ENCODE assay signal across 1 cellular context in the genomic region with DNA sequence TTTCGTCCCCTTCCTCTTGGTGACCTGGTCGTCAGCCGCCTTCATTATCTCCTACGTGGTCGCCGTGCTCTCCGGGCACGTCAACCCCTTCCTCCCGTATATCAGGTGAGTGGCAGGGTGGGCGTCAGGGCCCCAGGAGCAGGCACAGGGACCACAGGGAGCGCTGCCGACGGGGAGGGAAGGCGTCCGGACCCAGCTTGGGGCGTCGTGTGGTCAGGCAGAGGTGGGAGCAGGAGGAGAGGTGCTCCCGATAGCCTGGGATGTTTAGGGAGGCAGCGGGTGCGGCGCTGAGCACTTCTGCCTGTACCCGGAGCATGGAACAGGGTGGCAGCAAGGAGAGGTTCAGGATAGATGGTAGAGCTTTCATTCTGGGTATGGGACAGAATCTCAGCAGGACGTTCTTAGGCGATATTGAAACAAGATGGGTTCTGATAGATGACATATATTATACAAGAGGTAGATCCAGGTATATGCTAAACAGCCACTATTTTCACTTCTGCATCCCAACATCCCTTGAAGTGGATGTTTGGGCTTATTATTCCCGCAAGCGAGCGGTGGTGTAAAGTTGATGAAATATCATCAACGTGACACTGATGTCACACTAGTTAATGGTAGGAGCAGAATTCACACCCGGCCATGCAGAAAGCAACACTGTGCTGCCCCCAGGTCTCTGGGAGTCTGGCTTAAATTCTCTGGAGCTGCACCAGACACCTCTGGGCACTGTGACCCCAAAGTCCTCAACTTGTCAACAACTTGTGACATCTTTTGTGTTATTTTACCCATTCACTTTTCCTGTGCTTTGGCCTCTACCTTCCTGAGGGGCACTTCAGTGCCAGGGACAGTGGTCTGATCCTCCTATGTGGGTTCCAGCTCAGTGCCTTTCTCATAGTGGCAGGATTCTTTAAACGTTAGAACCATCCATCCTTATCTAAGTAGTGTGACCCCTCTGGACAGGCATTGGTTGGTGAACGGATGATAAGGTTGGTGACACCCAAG.
TF ChIP-seq lines count a peak whose summit lies in the region.

No MANE protein-coding gene starts in this region.

TF ChIP-seq in HepG2, 621 proteins besides CTCF, POLR2A, EP300 and RAD21 (continues in another document):
- TF ChIP-seq, protein P1, sequence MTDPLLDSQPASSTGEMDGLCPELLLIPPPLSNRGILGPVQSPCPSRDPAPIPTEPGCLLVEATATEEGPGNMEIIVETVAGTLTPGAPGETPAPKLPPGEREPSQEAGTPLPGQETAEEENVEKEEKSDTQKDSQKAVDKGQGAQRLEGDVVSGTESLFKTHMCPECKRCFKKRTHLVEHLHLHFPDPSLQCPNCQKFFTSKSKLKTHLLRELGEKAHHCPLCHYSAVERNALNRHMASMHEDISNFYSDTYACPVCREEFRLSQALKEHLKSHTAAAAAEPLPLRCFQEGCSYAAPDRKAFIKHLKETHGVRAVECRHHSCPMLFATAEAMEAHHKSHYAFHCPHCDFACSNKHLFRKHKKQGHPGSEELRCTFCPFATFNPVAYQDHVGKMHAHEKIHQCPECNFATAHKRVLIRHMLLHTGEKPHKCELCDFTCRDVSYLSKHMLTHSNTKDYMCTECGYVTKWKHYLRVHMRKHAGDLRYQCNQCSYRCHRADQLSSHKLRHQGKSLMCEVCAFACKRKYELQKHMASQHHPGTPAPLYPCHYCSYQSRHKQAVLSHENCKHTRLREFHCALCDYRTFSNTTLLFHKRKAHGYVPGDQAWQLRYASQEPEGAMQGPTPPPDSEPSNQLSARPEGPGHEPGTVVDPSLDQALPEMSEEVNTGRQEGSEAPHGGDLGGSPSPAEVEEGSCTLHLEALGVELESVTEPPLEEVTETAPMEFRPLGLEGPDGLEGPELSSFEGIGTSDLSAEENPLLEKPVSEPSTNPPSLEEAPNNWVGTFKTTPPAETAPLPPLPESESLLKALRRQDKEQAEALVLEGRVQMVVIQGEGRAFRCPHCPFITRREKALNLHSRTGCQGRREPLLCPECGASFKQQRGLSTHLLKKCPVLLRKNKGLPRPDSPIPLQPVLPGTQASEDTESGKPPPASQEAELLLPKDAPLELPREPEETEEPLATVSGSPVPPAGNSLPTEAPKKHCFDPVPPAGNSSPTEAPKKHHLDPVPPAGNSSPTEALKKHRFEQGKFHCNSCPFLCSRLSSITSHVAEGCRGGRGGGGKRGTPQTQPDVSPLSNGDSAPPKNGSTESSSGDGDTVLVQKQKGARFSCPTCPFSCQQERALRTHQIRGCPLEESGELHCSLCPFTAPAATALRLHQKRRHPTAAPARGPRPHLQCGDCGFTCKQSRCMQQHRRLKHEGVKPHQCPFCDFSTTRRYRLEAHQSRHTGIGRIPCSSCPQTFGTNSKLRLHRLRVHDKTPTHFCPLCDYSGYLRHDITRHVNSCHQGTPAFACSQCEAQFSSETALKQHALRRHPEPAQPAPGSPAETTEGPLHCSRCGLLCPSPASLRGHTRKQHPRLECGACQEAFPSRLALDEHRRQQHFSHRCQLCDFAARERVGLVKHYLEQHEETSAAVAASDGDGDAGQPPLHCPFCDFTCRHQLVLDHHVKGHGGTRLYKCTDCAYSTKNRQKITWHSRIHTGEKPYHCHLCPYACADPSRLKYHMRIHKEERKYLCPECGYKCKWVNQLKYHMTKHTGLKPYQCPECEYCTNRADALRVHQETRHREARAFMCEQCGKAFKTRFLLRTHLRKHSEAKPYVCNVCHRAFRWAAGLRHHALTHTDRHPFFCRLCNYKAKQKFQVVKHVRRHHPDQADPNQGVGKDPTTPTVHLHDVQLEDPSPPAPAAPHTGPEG (CRISPR knock-in tag; IDR thresholded peaks at IDR 0.05): no peak
- TF ChIP-seq, protein P2, sequence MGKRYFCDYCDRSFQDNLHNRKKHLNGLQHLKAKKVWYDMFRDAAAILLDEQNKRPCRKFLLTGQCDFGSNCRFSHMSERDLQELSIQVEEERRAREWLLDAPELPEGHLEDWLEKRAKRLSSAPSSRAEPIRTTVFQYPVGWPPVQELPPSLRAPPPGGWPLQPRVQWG (CRISPR knock-in tag; IDR thresholded peaks at IDR 0.05; ENCODE audit: borderline replicate concordance, low read depth): no peak
- TF ChIP-seq, protein P3, sequence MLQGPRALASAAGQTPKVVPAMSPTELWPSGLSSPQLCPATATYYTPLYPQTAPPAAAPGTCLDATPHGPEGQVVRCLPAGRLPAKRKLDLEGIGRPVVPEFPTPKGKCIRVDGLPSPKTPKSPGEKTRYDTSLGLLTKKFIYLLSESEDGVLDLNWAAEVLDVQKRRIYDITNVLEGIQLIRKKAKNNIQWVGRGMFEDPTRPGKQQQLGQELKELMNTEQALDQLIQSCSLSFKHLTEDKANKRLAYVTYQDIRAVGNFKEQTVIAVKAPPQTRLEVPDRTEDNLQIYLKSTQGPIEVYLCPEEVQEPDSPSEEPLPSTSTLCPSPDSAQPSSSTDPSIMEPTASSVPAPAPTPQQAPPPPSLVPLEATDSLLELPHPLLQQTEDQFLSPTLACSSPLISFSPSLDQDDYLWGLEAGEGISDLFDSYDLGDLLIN (CRISPR knock-in tag; IDR thresholded peaks at IDR 0.05; ENCODE audit: borderline replicate concordance): no peak
- no peak for TF ChIP-seq RNF2 (conservative IDR thresholded peaks at IDR 0.05; ENCODE audit: low read depth)
- TF ChIP-seq, protein P4, sequence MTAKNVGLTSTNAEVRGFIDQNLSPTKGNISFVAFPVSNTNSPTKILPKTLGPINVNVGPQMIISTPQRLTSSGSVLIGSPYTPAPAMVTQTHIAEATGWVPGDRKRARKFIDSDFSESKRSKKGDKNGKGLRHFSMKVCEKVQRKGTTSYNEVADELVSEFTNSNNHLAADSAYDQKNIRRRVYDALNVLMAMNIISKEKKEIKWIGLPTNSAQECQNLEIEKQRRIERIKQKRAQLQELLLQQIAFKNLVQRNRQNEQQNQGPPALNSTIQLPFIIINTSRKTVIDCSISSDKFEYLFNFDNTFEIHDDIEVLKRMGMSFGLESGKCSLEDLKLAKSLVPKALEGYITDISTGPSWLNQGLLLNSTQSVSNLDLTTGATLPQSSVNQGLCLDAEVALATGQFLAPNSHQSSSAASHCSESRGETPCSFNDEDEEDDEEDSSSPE (CRISPR knock-in tag; IDR thresholded peaks at IDR 0.05): no peak
- TF ChIP-seq, protein P5, sequence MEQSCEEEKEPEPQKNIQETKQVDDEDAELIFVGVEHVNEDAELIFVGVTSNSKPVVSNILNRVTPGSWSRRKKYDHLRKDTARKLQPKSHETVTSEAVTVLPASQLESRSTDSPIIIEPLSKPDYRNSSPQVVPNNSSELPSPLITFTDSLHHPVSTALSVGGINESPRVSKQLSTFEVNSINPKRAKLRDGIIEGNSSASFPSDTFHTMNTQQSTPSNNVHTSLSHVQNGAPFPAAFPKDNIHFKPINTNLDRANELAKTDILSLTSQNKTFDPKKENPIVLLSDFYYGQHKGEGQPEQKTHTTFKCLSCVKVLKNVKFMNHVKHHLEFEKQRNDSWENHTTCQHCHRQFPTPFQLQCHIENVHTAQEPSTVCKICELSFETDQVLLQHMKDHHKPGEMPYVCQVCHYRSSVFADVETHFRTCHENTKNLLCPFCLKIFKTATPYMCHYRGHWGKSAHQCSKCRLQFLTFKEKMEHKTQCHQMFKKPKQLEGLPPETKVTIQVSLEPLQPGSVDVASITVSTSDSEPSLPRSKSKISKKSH (CRISPR knock-in tag; IDR thresholded peaks at IDR 0.05; ENCODE audit: borderline replicate concordance): no peak
- TF ChIP-seq RXRA (CRISPR knock-in tag; IDR thresholded peaks at IDR 0.05): no peak
- TF ChIP-seq POLR2AphosphoS2 (IDR thresholded peaks at IDR 0.05; ENCODE audit: low read depth, low read length): no peak
- TF ChIP-seq ARID2 (CRISPR knock-in tag; IDR thresholded peaks at IDR 0.05; ENCODE audit: borderline replicate concordance): no peak; the same call in 1 of the 2 replicates
- TF ChIP-seq HOXA5 (CRISPR knock-in tag; IDR thresholded peaks at IDR 0.05): no peak
- TF ChIP-seq, protein P6, sequence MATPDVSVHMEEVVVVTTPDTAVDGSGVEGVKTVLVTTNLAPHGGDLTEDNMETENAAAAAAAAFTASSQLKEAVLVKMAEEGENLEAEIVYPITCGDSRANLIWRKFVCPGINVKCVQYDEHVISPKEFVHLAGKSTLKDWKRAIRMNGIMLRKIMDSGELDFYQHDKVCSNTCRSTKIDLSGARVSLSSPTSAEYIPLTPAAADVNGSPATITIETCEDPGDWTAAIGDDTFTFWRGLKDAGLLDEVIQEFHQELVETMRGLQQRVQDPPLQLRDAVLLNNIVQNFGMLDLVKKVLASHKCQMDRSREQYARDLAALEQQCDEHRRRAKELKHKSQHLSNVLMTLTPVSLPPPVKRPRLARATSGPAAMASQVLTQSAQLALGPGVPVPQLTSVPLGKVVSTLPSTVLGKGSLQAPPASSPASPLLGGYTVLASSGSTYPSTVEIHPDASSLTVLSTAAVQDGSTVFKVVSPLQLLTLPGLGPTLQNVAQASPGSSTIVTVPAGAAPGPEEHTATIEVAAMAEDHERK (CRISPR knock-in tag; IDR thresholded peaks at IDR 0.05; ENCODE audit: low read depth): no peak
- TF ChIP-seq IKZF1 (IDR thresholded peaks at IDR 0.05): no peak
- 0 out of 2 replicates have a peak, but pooled peaks have one; percentile 7 for TF ChIP-seq ZNF232 (CRISPR knock-in tag; IDR thresholded peaks at IDR 0.05; ENCODE audit: borderline replicate concordance)
- TF ChIP-seq ZNF777 (CRISPR knock-in tag; IDR thresholded peaks at IDR 0.05): peak; percentile 93
- TF ChIP-seq, protein P7, sequence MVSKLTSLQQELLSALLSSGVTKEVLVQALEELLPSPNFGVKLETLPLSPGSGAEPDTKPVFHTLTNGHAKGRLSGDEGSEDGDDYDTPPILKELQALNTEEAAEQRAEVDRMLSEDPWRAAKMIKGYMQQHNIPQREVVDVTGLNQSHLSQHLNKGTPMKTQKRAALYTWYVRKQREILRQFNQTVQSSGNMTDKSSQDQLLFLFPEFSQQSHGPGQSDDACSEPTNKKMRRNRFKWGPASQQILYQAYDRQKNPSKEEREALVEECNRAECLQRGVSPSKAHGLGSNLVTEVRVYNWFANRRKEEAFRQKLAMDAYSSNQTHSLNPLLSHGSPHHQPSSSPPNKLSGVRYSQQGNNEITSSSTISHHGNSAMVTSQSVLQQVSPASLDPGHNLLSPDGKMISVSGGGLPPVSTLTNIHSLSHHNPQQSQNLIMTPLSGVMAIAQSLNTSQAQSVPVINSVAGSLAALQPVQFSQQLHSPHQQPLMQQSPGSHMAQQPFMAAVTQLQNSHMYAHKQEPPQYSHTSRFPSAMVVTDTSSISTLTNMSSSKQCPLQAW (CRISPR knock-in tag; IDR thresholded peaks at IDR 0.05): no peak; the same call in 1 of the 2 replicates
- TF ChIP-seq SSRP1 (CRISPR knock-in tag; IDR thresholded peaks at IDR 0.05): 0 out of 2 replicates have a peak, but pooled peaks have one; percentile 41
- no peak for TF ChIP-seq ZNF749 (CRISPR knock-in tag; IDR thresholded peaks at IDR 0.05; ENCODE audit: borderline replicate concordance)
- TF ChIP-seq, protein P8, sequence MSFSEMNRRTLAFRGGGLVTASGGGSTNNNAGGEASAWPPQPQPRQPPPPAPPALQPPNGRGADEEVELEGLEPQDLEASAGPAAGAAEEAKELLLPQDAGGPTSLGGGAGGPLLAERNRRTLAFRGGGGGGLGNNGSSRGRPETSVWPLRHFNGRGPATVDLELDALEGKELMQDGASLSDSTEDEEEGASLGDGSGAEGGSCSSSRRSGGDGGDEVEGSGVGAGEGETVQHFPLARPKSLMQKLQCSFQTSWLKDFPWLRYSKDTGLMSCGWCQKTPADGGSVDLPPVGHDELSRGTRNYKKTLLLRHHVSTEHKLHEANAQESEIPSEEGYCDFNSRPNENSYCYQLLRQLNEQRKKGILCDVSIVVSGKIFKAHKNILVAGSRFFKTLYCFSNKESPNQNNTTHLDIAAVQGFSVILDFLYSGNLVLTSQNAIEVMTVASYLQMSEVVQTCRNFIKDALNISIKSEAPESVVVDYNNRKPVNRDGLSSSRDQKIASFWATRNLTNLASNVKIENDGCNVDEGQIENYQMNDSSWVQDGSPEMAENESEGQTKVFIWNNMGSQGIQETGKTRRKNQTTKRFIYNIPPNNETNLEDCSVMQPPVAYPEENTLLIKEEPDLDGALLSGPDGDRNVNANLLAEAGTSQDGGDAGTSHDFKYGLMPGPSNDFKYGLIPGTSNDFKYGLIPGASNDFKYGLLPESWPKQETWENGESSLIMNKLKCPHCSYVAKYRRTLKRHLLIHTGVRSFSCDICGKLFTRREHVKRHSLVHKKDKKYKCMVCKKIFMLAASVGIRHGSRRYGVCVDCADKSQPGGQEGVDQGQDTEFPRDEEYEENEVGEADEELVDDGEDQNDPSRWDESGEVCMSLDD (CRISPR knock-in tag; IDR thresholded peaks at IDR 0.05; ENCODE audit: borderline replicate concordance): no peak
- TF ChIP-seq HNRNPL (IDR thresholded peaks at IDR 0.05; ENCODE audit: low read depth, low read length): no peak
- peak; percentile 73; the same call in 1 of the 2 replicates for TF ChIP-seq ZNF589 (CRISPR knock-in tag; conservative IDR thresholded peaks at IDR 0.05)
- no peak for TF ChIP-seq CREB1 (IDR thresholded peaks at IDR 0.05)
- TF ChIP-seq CREB1 (CRISPR knock-in tag; IDR thresholded peaks at IDR 0.05): no peak
- TF ChIP-seq, protein P9, sequence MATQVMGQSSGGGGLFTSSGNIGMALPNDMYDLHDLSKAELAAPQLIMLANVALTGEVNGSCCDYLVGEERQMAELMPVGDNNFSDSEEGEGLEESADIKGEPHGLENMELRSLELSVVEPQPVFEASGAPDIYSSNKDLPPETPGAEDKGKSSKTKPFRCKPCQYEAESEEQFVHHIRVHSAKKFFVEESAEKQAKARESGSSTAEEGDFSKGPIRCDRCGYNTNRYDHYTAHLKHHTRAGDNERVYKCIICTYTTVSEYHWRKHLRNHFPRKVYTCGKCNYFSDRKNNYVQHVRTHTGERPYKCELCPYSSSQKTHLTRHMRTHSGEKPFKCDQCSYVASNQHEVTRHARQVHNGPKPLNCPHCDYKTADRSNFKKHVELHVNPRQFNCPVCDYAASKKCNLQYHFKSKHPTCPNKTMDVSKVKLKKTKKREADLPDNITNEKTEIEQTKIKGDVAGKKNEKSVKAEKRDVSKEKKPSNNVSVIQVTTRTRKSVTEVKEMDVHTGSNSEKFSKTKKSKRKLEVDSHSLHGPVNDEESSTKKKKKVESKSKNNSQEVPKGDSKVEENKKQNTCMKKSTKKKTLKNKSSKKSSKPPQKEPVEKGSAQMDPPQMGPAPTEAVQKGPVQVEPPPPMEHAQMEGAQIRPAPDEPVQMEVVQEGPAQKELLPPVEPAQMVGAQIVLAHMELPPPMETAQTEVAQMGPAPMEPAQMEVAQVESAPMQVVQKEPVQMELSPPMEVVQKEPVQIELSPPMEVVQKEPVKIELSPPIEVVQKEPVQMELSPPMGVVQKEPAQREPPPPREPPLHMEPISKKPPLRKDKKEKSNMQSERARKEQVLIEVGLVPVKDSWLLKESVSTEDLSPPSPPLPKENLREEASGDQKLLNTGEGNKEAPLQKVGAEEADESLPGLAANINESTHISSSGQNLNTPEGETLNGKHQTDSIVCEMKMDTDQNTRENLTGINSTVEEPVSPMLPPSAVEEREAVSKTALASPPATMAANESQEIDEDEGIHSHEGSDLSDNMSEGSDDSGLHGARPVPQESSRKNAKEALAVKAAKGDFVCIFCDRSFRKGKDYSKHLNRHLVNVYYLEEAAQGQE (IDR thresholded peaks at IDR 0.05; ENCODE audit: borderline replicate concordance in 1 of 2, low read depth in 1 of 2, low read length in 2 of 2): no peak
